ENCODE assay signal across 18 cellular contexts in the genomic region with DNA sequence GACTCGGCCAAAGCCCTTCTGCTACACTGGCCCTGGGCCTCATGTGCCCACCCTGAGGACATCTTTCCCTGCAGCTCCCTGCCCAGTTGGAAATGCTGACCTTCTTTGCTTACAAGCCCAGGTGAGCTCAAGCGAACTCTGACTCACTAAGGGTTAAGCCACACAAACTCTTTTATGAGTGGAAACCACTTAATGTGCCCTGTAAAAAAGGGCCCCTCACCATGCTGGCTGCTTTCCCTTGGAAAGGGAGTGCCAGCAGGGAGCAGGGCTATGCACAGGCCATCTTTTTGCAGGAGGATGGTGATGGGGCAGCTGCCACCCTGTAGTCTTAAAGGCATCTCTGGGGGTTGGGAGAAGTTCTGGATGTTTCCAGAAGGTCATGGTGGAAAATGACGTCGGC. TPM values are rescaled to one million over a fixed set of nuclear protein-coding genes. Genes with fewer than 3 reads are reported as not detected.
DNase-seq lines count a peak whose midpoint lies in the region; ATAC-seq and TF ChIP-seq lines count a peak whose summit lies in the region.
"Had no signal": no experiment of that assay in that cellular context is flagged by ENCODE, and none has a peak within 500 bp of the region (broad histone marks: within the 10 kb centered on the region; RNA-seq: fewer than 3 reads in every experiment).

No MANE protein-coding gene starts in this region.

- WGBS in right lobe of liver (ENCODE audit: insufficient coverage, low coverage, low lambda C conversion rate, missing lambda C conversion rate) = 44% methylated on average over 3 of the region's 4 CpGs
- WGBS in suprapubic skin = 73% methylated on average over 4 of the region's 4 CpGs

- peak overlapping the region; percentile 77 for H3K27ac ChIP-seq in RWPE2 (ENCODE audit: poor library complexity, severe bottlenecking)
- H3K27ac ChIP-seq in right lobe of liver = peak overlapping the region in 2 of 3 donors; percentile 11 to 73
- H3K27ac ChIP-seq in suprapubic skin = peak overlapping the region; percentile 39
- H3K27ac ChIP-seq: gastrocnemius medialis, HL-60, left ventricle myocardium inferior, SJSA1 had no signal

- TF ChIP-seq POLR2A in right lobe of liver (IDR thresholded peaks at IDR 0.05) (no peak), suprapubic skin (IDR thresholded peaks at IDR 0.05) (no peak), GM18505 (IDR thresholded peaks at IDR 0.05; ENCODE audit: borderline replicate concordance, extremely low read depth, insufficient read depth, insufficient read length) (no peak)

- H3K27me3 ChIP-seq in RWPE2 (ENCODE audit: insufficient read depth, poor library complexity, severe bottlenecking) = no peaks in the 10 kb centered on the region
- no peaks in the 10 kb centered on the region for H3K27me3 ChIP-seq in right lobe of liver
- H3K27me3 ChIP-seq in suprapubic skin = no peaks in the 10 kb centered on the region
- H3K27me3 ChIP-seq: gastrocnemius medialis, SJSA1 had no signal

- H3K36me3 ChIP-seq in RWPE2 (ENCODE audit: low read depth) (no peaks in the 10 kb centered on the region), right lobe of liver (no peaks in the 10 kb centered on the region), suprapubic skin (no peaks in the 10 kb centered on the region)
- H3K36me3 ChIP-seq: gastrocnemius medialis, HAP-1, left ventricle myocardium inferior, SJSA1 had no signal

- DNase-seq in DMS79 (lab: John Stamatoyannopoulos, UW) (peak; percentile 20), RWPE2 (ENCODE audit: low spot score) (no peak), right lobe of liver (no peak), suprapubic skin (ENCODE audit: low spot score in 2 of 2) (no peak), NCI-H2107 (lab: John Stamatoyannopoulos, UW) (no peak), sciatic nerve (ENCODE audit: low spot score) (no peak)
- DNase-seq: activated T-cell treated with anti-CD3 and anti-CD28 coated beads, Interleukin-2, amount 50 U/mL, for 72 hours; CD8-positive, alpha-beta memory T cell; gastrocnemius medialis; left ventricle myocardium inferior; naive B cell; NCI-H1092 had no signal

- peak; percentile 23; the same call in 2 of the 3 replicates for ATAC-seq in RWPE2 (ENCODE audit: low read depth)
- ATAC-seq in right lobe of liver = no peak
- ATAC-seq in sciatic nerve = no peak
- no peak for ATAC-seq in GM18505 (IDR thresholded peaks at IDR 0.05; ENCODE audit: unreplicated experiment)
- ATAC-seq in GM18868 (IDR thresholded peaks at IDR 0.05; ENCODE audit: unreplicated experiment) = no peak
- ATAC-seq: activated T-cell treated with anti-CD3 and anti-CD28 coated beads, Interleukin-2, amount 50 U/mL, for 72 hours; gastrocnemius medialis had no signal

- intact Hi-C loops in right lobe of liver (cut with DNase I) = no loop called here
- intact Hi-C loops in sciatic nerve (cut with DNase I) = no loop called here

- H3K9me3 ChIP-seq in RWPE2 (ENCODE audit: severe bottlenecking) (no peaks in the 10 kb centered on the region), right lobe of liver (no peaks in the 10 kb centered on the region), suprapubic skin (no peaks in the 10 kb centered on the region)
- H3K9me3 ChIP-seq: gastrocnemius medialis, HAP-1, left ventricle myocardium inferior, SJSA1 had no signal

- no peak for TF ChIP-seq EP300 in suprapubic skin (IDR thresholded peaks at IDR 0.05)

- no peak overlapping the region for H3K4me3 ChIP-seq in RWPE2 (ENCODE audit: severe bottlenecking)
- H3K4me3 ChIP-seq in right lobe of liver = no peak overlapping the region
- H3K4me3 ChIP-seq in suprapubic skin = no peak overlapping the region
- H3K4me3 ChIP-seq: gastrocnemius medialis, HAP-1, left ventricle myocardium inferior, SJSA1 had no signal

- H3K4me1 ChIP-seq in RWPE2 (ENCODE audit: insufficient read depth, poor library complexity, severe bottlenecking) (peaks cover 74% of the 10 kb centered on the region), right lobe of liver (peaks cover 0 to 33% (median 9%) of the 10 kb centered on the region in 4 donors), suprapubic skin (peaks cover 58% of the 10 kb centered on the region)
- H3K4me1 ChIP-seq: gastrocnemius medialis had no signal

- TF ChIP-seq CTCF in RWPE2 (IDR thresholded peaks at IDR 0.05; ENCODE audit: poor library complexity, severe bottlenecking) (no peak), right lobe of liver (IDR thresholded peaks at IDR 0.05) (no peak), suprapubic skin (IDR thresholded peaks at IDR 0.05) (no peak)

RNA-seq across cellular contexts. Expression of gene EHF, which starts 18.7 kb away (rescaled TPM):
- 1 to 10 TPM in 5 of 6 experiments, under 1 TPM in 1; 1.00 to 3.3 (median 1.5) TPM for total RNA-seq in right lobe of liver
- total RNA-seq in suprapubic skin = 100 to 1,000 TPM in 3 of 4 donors, 10 to 100 TPM in 1; 99.2 to 138 (median 118) TPM
- total RNA-seq in sciatic nerve = 0.18 TPM
- total RNA-seq: activated T-cell treated with anti-CD3 and anti-CD28 coated beads, Interleukin-2, amount 50 U/mL, for 72 hours; posterior vena cava; SJSA1 had no signal

Comparison
In these comparisons a context has a peak if more than half of its experiments do, and no peak if none do; other contexts are left out.
1. RNA of gene EHF, which starts 18.7 kb away (total RNA-seq): 99.2 to 138 TPM in suprapubic skin; 1.00 to 3.3 TPM in right lobe of liver and 0.18 TPM in sciatic nerve (single experiment); every median in the first group is over 10 times any median in the second.
2. Peak in every context shown above with its lines, with median percentiles within 50 percentile points of each other: H3K27ac ChIP-seq.